1 cellular context compared by ENCODE assay signal in the genomic region with DNA sequence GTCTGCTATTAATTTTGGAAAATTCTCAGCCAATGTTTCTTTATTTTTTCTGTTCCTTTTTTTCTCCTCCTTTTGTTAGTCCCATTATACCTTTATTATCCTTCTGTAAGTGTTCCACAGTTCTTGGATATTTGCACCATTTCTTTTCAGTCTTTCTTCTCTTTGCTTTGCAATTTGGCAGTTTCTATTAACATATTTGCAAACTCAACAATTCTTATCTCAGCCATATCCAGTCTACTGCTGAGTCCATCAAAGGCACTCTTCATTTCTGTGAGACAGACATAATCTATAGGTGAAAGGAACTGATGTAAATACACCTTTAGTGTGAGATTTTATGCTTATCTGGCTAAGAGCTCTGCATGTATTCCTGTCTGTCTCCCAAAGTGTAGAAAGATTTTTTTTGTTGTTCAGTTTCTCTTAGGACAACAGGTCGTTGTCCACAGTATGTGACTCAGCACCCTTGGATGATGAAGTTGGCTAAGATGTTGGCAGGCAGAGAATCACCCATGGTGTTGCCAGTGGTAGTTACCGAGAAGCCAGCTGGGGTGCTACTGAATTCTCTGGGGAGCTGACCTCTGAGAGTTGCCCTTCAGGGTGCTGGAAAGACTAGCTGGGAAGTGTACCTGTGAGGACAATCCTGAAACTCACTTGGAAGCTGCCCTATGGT.
TF ChIP-seq lines count a peak whose summit lies in the region.

No MANE protein-coding gene starts in this region.

TF ChIP-seq in HCT116, 20 proteins besides CTCF, POLR2A, EP300 and RAD21 (continued from another document):
- TF ChIP-seq ZBTB33 (IDR thresholded peaks at IDR 0.05; ENCODE audit: extremely low read depth, insufficient replicate concordance, low read length), result no peak
- no peak for TF ChIP-seq CEBPB (IDR thresholded peaks at IDR 0.05; ENCODE audit: low read depth)
- no peak for TF ChIP-seq YY1 (IDR thresholded peaks at IDR 0.05; ENCODE audit: extremely low read depth, insufficient replicate concordance, low read depth, low read length)
- TF ChIP-seq EZH2 (IDR thresholded peaks at IDR 0.05), result no peak
- TF ChIP-seq FOSL1 (IDR thresholded peaks at IDR 0.05; ENCODE audit: low read depth), result no peak
- no peak for TF ChIP-seq JUND (IDR thresholded peaks at IDR 0.05)
